ENCODE assay signal across 8 cellular contexts in genomic region chr11:12087075-12087775, GRCh38. TPM values are rescaled to one million over a fixed set of nuclear protein-coding genes. Genes with fewer than 3 reads are reported as not detected.
DNase-seq lines count a peak whose midpoint lies in the region; ATAC-seq and TF ChIP-seq lines count a peak whose summit lies in the region.

No MANE protein-coding gene starts in this region.

- no peak overlapping the region for H3K4me3 Mint-ChIP-seq in brain

- TF ChIP-seq CTCF in RWPE1 (conservative IDR thresholded peaks at IDR 0.05; ENCODE audit: low read depth): no peak
- TF ChIP-seq CTCF in brain (conservative IDR thresholded peaks at IDR 0.05): no peak
- TF ChIP-seq CTCF in lung (IDR thresholded peaks at IDR 0.05; ENCODE audit: control extremely low read depth, extremely low read depth): no peak

- H3K4me3 ChIP-seq in BLaER1 (no peak overlapping the region), lung (no peak overlapping the region), aorta (ENCODE audit: low read length in 2 of 2) (peak overlapping the region; percentile 30 to 68)

- peak overlapping the region; percentile 66 for H3K4me2 ChIP-seq in BLaER1

- H3K27ac Mint-ChIP-seq in brain: peak overlapping the region in 4 of 5 experiments; percentile 20 to 71 (median 35)

- peaks cover 47% of the 10 kb centered on the region for H3K4me1 Mint-ChIP-seq in brain

- peak; percentile 90 for DNase-seq in H4 (ENCODE audit: low spot score)
- peak; percentile 36 for DNase-seq in RWPE1 (ENCODE audit: low spot score)
- no peak for DNase-seq in lung (ENCODE audit: low spot score)
- DNase-seq in aorta: peak; percentile 71 to 80

- no peak for ATAC-seq in lung (ENCODE audit: insufficient read depth, low FRiP score)
- ATAC-seq in aorta (ENCODE audit: low FRiP score): peak; percentile 60
- no peak for ATAC-seq in HG02938 (IDR thresholded peaks at IDR 0.05; ENCODE audit: unreplicated experiment)
- no peak for ATAC-seq in GM19455 (IDR thresholded peaks at IDR 0.05; ENCODE audit: unreplicated experiment)

- peaks cover 0 to 8% (median 4%) of the 10 kb centered on the region in 5 experiments for H3K9me3 Mint-ChIP-seq in brain

- CTCF ChIA-PET in RWPE1 (lab: Yijun Ruan, JAX): interaction anchor here (0.8 to 0.9 kb wide), 4 partner anchors 21 to 36 kb away, joined by 3 to 6 read pairs (median 4); no protein-coding TSS in a partner anchor

- H3K36me3 ChIP-seq in BLaER1 (no peaks in the 10 kb centered on the region), lung (ENCODE audit: control insufficient read depth in 2 of 2, insufficient read depth in 2 of 2, low read length in 2 of 2) (no peaks in the 10 kb centered on the region), aorta (ENCODE audit: control insufficient read depth in 1 of 2, insufficient read depth in 2 of 2, low read length in 1 of 2) (no peaks in the 10 kb centered on the region)

- intact Hi-C loops in aorta (cut with DNase I): loop anchor here (5.0 to 10.0 kb wide), 2 partner anchors 40 to 148 kb away; no protein-coding TSS in a partner anchor

- H3K36me3 Mint-ChIP-seq in brain: no peaks in the 10 kb centered on the region

- H3K9me3 ChIP-seq in BLaER1 (no peaks in the 10 kb centered on the region), lung (ENCODE audit: control insufficient read depth in 2 of 2, insufficient read depth in 1 of 2, low read length in 1 of 2) (no peaks in the 10 kb centered on the region), aorta (ENCODE audit: control insufficient read depth, low read length) (no peaks in the 10 kb centered on the region)

- POLR2A ChIA-PET in RWPE1 (lab: Yijun Ruan, JAX; ENCODE audit: low non-redundant PET): interaction anchor here (0.7 to 1.4 kb wide), 6 partner anchors 22 to 530 kb away, joined by 3 to 8 read pairs (median 6); no protein-coding TSS in a partner anchor

- H3K27ac ChIP-seq in BLaER1 (no peak overlapping the region), RWPE1 (peak overlapping the region; percentile 97), lung (ENCODE audit: low read depth in 1 of 2, low read length in 1 of 2) (peak overlapping the region; percentile 85 to 90), aorta (ENCODE audit: low read depth in 1 of 2, low read length in 2 of 2) (peak overlapping the region; percentile 100)

- no peak overlapping the region for H3K9ac ChIP-seq in BLaER1

- H3K4me1 ChIP-seq in BLaER1: peaks cover 65% of the 10 kb centered on the region
- peaks cover 23 to 29% of the 10 kb centered on the region in 2 donors for H3K4me1 ChIP-seq in lung (ENCODE audit: control insufficient read depth in 2 of 2, insufficient read depth in 2 of 2, low read length in 2 of 2)
- H3K4me1 ChIP-seq in aorta (ENCODE audit: control insufficient read depth in 1 of 2, insufficient read depth in 2 of 2, low read length in 2 of 2): peaks cover 0 to 9% of the 10 kb centered on the region in 2 donors

- WGBS in lung, 2 donors: 61 to 62% methylated on average over 7 of the region's 7 CpGs
- 5 to 6% methylated on average over 7 of the region's 7 CpGs for WGBS in aorta, 2 donors

- no peaks in the 10 kb centered on the region for H4K20me1 ChIP-seq in BLaER1

- H3K27me3 Mint-ChIP-seq in brain: peaks cover 7% of the 10 kb centered on the region

- H3K27me3 ChIP-seq in BLaER1 (no peaks in the 10 kb centered on the region), lung (ENCODE audit: control insufficient read depth, insufficient read depth) (no peaks in the 10 kb centered on the region), aorta (ENCODE audit: control insufficient read depth in 1 of 2, insufficient read depth in 2 of 2, low read length in 1 of 2) (no peaks in the 10 kb centered on the region)

RNA-seq across cellular contexts. Expression of gene MICAL2, which starts 23.2 kb away (rescaled TPM):
- 52.1 and 53.4 TPM in 2 replicates for total RNA-seq in H4 (2014; rRNA removed; shearing (Covaris generic))
- polyA plus RNA-seq in brain (ENCODE audit: insufficient read depth, low read depth, low replicate concordance) (62.9 TPM), lung (10 to 100 TPM; 38.2 to 75.3 TPM), aorta (100 to 1,000 TPM in 1 of 2 donors, 10 to 100 TPM in 1; 87.7 to 245 TPM)
- total RNA-seq in lung (100 to 1,000 TPM; 124 to 218 TPM), aorta (100 to 1,000 TPM; 315 to 605 TPM)

Comparison
In these comparisons a context has a peak if more than half of its experiments do, and no peak if none do; other contexts are left out.
1. H3K4me3 ChIP-seq: peak in aorta (2 of 2); none in BLaER1 (single experiment) and lung (single experiment).